6 cellular contexts compared by ENCODE assay signal in the genomic region with DNA sequence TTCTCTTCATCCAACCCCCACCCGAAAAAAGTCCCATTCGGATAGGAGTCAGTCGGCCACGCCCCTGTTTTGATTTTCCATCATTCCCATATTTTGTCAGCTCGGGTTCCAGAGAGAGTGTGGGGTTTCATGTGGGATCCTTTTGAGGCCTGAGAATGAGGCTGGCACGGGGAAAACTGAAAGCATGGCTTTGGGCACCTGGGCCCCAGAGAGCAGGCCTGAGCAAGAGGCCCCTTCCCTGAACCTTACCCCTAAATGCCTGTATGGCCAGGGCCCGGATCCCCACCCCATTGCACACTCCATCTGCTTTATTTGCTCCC. TPM values are rescaled to one million over a fixed set of nuclear protein-coding genes. Genes with fewer than 3 reads are reported as not detected.
A peak's percentile ranks its signal among the peaks of the same experiment; 100 is the strongest.
DNase-seq lines count a peak whose midpoint lies in the region; ATAC-seq, FAIRE-seq and TF ChIP-seq lines count a peak whose summit lies in the region.

No MANE protein-coding gene starts in this region.

- no peak for DNase-seq in right cardiac atrium
- no peak for DNase-seq in heart right ventricle
- DNase-seq in kidney: no peak
- DNase-seq in uterus: no peak
- no peak for DNase-seq in KBM-7
- no peak for DNase-seq in cerebellar cortex (ENCODE audit: low spot score)

- in situ Hi-C loops in KBM-7 (cut with MboI; ENCODE audit: low pct_unique_long_range_greater_than_20kb, low sequenced_read_pairs): no loop called here

- H3K4me1 ChIP-seq in right cardiac atrium (ENCODE audit: control insufficient read depth, insufficient read depth, low read length) (no peaks in the 10 kb centered on the region), heart right ventricle (peaks cover 0 to 57% (median 17%) of the 10 kb centered on the region in 9 donors), kidney (ENCODE audit: control insufficient read depth in 1 of 2, insufficient read depth in 1 of 2, low read depth in 1 of 2, low read length in 2 of 2) (peaks cover 16 to 28% of the 10 kb centered on the region in 2 donors), uterus (peaks cover 0 to 6% of the 10 kb centered on the region in 2 donors)

- H3K27me3 ChIP-seq in right cardiac atrium (ENCODE audit: control insufficient read depth, insufficient read depth): no peaks in the 10 kb centered on the region
- H3K27me3 ChIP-seq in heart right ventricle: peaks cover 52 to 100% (median 100%) of the 10 kb centered on the region in 7 donors
- peaks cover 0 to 66% of the 10 kb centered on the region in 2 donors for H3K27me3 ChIP-seq in uterus

- TF ChIP-seq CTCF in heart right ventricle (IDR thresholded peaks at IDR 0.05) (no peak), kidney (IDR thresholded peaks at IDR 0.05; ENCODE audit: borderline replicate concordance, extremely low read depth, insufficient read depth) (no peak), uterus (IDR thresholded peaks at IDR 0.05) (no peak)

- H3K4me3 ChIP-seq in right cardiac atrium (ENCODE audit: low read length) (peak overlapping the region; percentile 22), heart right ventricle (peak overlapping the region in 4 of 10 donors; percentile 26 to 57 (median 38)), kidney (ENCODE audit: low read length in 2 of 2) (peak overlapping the region; percentile 77 to 78), uterus (peak overlapping the region in 1 of 2 donors; percentile 37)

- no peak overlapping the region for H3K27ac ChIP-seq in right cardiac atrium (ENCODE audit: low read length)
- peak overlapping the region in 5 of 10 donors; percentile 0 to 88 (median 72) for H3K27ac ChIP-seq in heart right ventricle
- H3K27ac ChIP-seq in kidney (ENCODE audit: low read depth in 2 of 2, low read length in 2 of 2): peak overlapping the region; percentile 97 to 98
- peak overlapping the region; percentile 73 to 87 for H3K27ac ChIP-seq in uterus

- H3K9me3 ChIP-seq in right cardiac atrium (ENCODE audit: control insufficient read depth, low read length) (no peaks in the 10 kb centered on the region), heart right ventricle (no peaks in the 10 kb centered on the region), kidney (ENCODE audit: control insufficient read depth in 1 of 2, low read length in 2 of 2) (no peaks in the 10 kb centered on the region), uterus (no peaks in the 10 kb centered on the region)

- FAIRE-seq in kidney (lab: Jason Lieb, UNC): no peak

- ATAC-seq in right cardiac atrium (no peak), heart right ventricle (no peak)

- H3K9ac ChIP-seq in kidney (ENCODE audit: low read length in 2 of 2): peak overlapping the region; percentile 91 to 96

- WGBS in right cardiac atrium: 38% methylated on average over 7 of the region's 7 CpGs
- WGBS in heart right ventricle, 2 donors: 29 to 30% methylated on average over 7 of the region's 7 CpGs

- TF ChIP-seq POLR2A in uterus (IDR thresholded peaks at IDR 0.05): no peak

- no peaks in the 10 kb centered on the region for H3K36me3 ChIP-seq in heart right ventricle
- H3K36me3 ChIP-seq in kidney (ENCODE audit: control insufficient read depth in 1 of 2, insufficient read depth in 2 of 2, low read length in 2 of 2): no peaks in the 10 kb centered on the region
- no peaks in the 10 kb centered on the region for H3K36me3 ChIP-seq in uterus

- intact Hi-C loops in right cardiac atrium (cut with DNase I): no loop called here
- intact Hi-C loops in heart right ventricle (cut with DNase I): no loop called here
- intact Hi-C loops in kidney (cut with DNase I): no loop called here
- intact Hi-C loops in uterus (cut with DNase I; ENCODE audit: low total_unique reads): no loop called here

RNA-seq across cellular contexts. Expression of a gene that starts 4.6 kb away (rescaled TPM):
- 1 to 10 TPM in 1 of 4 donors, under 1 TPM in 3; 0.38 to 1.1 (median 0.52) TPM for total RNA-seq in right cardiac atrium
- 1.1 TPM for polyA plus RNA-seq in right cardiac atrium
- 1 to 10 TPM in 1 of 10 donors, under 1 TPM in 8, not detected in 1; 0.14 to 1.6 (median 0.29) TPM for total RNA-seq in heart right ventricle
- 1 to 10 TPM in 1 of 2 donors, under 1 TPM in 1; 0.90 to 1.4 TPM for polyA plus RNA-seq in heart right ventricle
- total RNA-seq in kidney: 22.6 TPM
- polyA plus RNA-seq in kidney (ENCODE audit: insufficient read depth, low read depth, low replicate concordance): 4.4 TPM
- 1 to 10 TPM in 2 of 4 donors, under 1 TPM in 1, not detected in 1; 0.88 to 6.9 (median 5.5) TPM for total RNA-seq in uterus

RNA-seq across cellular contexts. Expression of a gene that starts 7.3 kb away (rescaled TPM):
- total RNA-seq in right cardiac atrium (1 to 10 TPM; 1.2 to 2.3 (median 2.2) TPM), heart right ventricle (1 to 10 TPM in 5 of 10 donors, under 1 TPM in 5; 0.24 to 3.9 (median 0.97) TPM), kidney (99.0 TPM), uterus (10 to 100 TPM; 10.6 to 30.0 (median 18.0) TPM)
- polyA plus RNA-seq in right cardiac atrium (2.8 TPM), heart right ventricle (1 to 10 TPM; 1.3 to 5.9 TPM), kidney (ENCODE audit: insufficient read depth, low read depth, low replicate concordance) (12.1 TPM)

RNA-seq across cellular contexts. Expression of a gene that starts 10.9 kb away (rescaled TPM):
- under 1 TPM in 3 of 4 donors, not detected in 1; 0.12 to 0.37 (median 0.14) TPM for total RNA-seq in right cardiac atrium
- polyA plus RNA-seq in right cardiac atrium: 0.14 TPM
- under 1 TPM in 1 of 10 donors, not detected in 9; 0.18 TPM for total RNA-seq in heart right ventricle
- polyA plus RNA-seq in heart right ventricle: under 1 TPM; 0.06 to 0.15 TPM
- total RNA-seq in kidney: 27.0 TPM
- 12.3 TPM for polyA plus RNA-seq in kidney (ENCODE audit: insufficient read depth, low read depth, low replicate concordance)
- 1 to 10 TPM in 1 of 4 donors, under 1 TPM in 2, not detected in 1; 0.55 to 2.5 (median 0.59) TPM for total RNA-seq in uterus

RNA-seq across cellular contexts. Expression of a gene that starts 22.1 kb away (rescaled TPM):
- total RNA-seq in right cardiac atrium (1 to 10 TPM in 2 of 4 donors, under 1 TPM in 2; 0.74 to 1.8 (median 1.0) TPM), heart right ventricle (1 to 10 TPM in 1 of 10 donors, under 1 TPM in 7, not detected in 2; 0.14 to 1.2 (median 0.33) TPM), kidney (90.2 TPM), uterus (10 to 100 TPM in 1 of 4 donors, 1 to 10 TPM in 1, under 1 TPM in 1, not detected in 1; 0.88 to 18.2 (median 7.3) TPM)
- polyA plus RNA-seq in right cardiac atrium (1.1 TPM), heart right ventricle (under 1 TPM; 0.88 to 0.96 TPM), kidney (ENCODE audit: insufficient read depth, low read depth, low replicate concordance) (44.0 TPM)

RNA-seq across cellular contexts. Expression of a gene that starts 28.1 kb away (rescaled TPM):
- total RNA-seq in right cardiac atrium (under 1 TPM; 0.50 to 0.80 (median 0.59) TPM), heart right ventricle (under 1 TPM in 4 of 10 donors, not detected in 6; 0.25 to 0.62 (median 0.45) TPM), kidney (45.4 TPM), uterus (1 to 10 TPM in 3 of 4 donors, not detected in 1; 1.0 to 6.9 (median 3.5) TPM)
- polyA plus RNA-seq in right cardiac atrium (0.48 TPM), heart right ventricle (under 1 TPM; 0.13 to 0.29 TPM), kidney (ENCODE audit: insufficient read depth, low read depth, low replicate concordance) (49.6 TPM)
